In genomic region chr1:28232558-28233263, GRCh38 we compare ENCODE assay signal across 8 cellular contexts. TPM values are rescaled to one million over a fixed set of nuclear protein-coding genes. Genes with fewer than 3 reads are reported as not detected.
DNase-seq lines count a peak whose midpoint lies in the region; ATAC-seq and TF ChIP-seq lines count a peak whose summit lies in the region.

TSS of gene DNAJC8 (minus strand) at chr1:28233029. CDS start at chr1:28232998, 31 bp downstream.

- no peak for TF ChIP-seq CTCF in 22Rv1 (IDR thresholded peaks at IDR 0.05)

- no peaks in the 10 kb centered on the region for H3K27me3 Mint-ChIP-seq in central memory CD8-positive, alpha-beta T cell

- H3K36me3 Mint-ChIP-seq in central memory CD8-positive, alpha-beta T cell (ENCODE audit: insufficient read depth), result peaks cover 27% of the 10 kb centered on the region

- no peaks in the 10 kb centered on the region for H3K9me3 Mint-ChIP-seq in central memory CD8-positive, alpha-beta T cell

- DNase-seq in NCI-H460 (ENCODE audit: extremely low read depth, low read depth) (peak; percentile 87), iris pigment epithelial cell (ENCODE audit: low read depth) (peak; percentile 95)
- peak; percentile 81 to 84 for DNase-seq in central memory CD8-positive, alpha-beta T cell (ENCODE audit: low spot score in 2 of 2)
- DNase-seq in stimulated activated CD4-positive, alpha-beta T cell treated with anti-CD3 and anti-CD28 coated beads, Interleukin-12 subunit alpha, Interleukin-12 subunit beta, amount 100 ng/mL, for 24 hours (ENCODE audit: low read depth in 2 of 2), result peak; percentile 88 to 95

- ATAC-seq in GM18861 (IDR thresholded peaks at IDR 0.05; ENCODE audit: unreplicated experiment) (peak; percentile 45), HG03175 (IDR thresholded peaks at IDR 0.05; ENCODE audit: unreplicated experiment) (peak; percentile 60)
- ATAC-seq in activated CD4-positive, CD25-positive, alpha-beta regulatory T cell treated with anti-CD3 and anti-CD28 coated beads, Interleukin-2, amount 50 U/mL, for 24 hours, result peak; percentile 68 to 69
- peak; percentile 53 for ATAC-seq in central memory CD8-positive, alpha-beta T cell (replicated peaks; ENCODE audit: extremely low read depth, poor library complexity, severe bottlenecking)

- H3K4me3 Mint-ChIP-seq in central memory CD8-positive, alpha-beta T cell, result peak within 1 kb of the TSS; percentile 100

- peak within 1 kb of the TSS; percentile 100 for H3K27ac Mint-ChIP-seq in central memory CD8-positive, alpha-beta T cell (ENCODE audit: low read depth)

- H3K27ac ChIP-seq in 22Rv1, result peak within 1 kb of the TSS; percentile 57

- peaks cover 19% of the 10 kb centered on the region for H3K4me1 Mint-ChIP-seq in central memory CD8-positive, alpha-beta T cell

RNA-seq across cellular contexts. Expression of gene DNAJC8, which starts in this region (rescaled TPM):
- 55.8 and 59.6 TPM in 2 replicates for total RNA-seq in NCI-H460 (2014; rRNA removed; shearing (Covaris generic))
- polyA plus RNA-seq in NCI-H460 (2014; cell fraction: nucleus; rRNA removed), result 48.8 and 67.2 TPM in 2 replicates

Comparison
In these comparisons a context has a peak if more than half of its experiments do, and no peak if none do; other contexts are left out.
1. Peak in every context shown above with its lines: DNase-seq, ATAC-seq and H3K27ac ChIP-seq.